9 cellular contexts compared by ENCODE assay signal in genomic region chr15:89091667-89092220, GRCh38. TPM values are rescaled to one million over a fixed set of nuclear protein-coding genes. Genes with fewer than 3 reads are reported as not detected.
DNase-seq lines count a peak whose midpoint lies in the region; ATAC-seq and TF ChIP-seq lines count a peak whose summit lies in the region.
"Had no signal": no experiment of that assay in that cellular context is flagged by ENCODE, and none has a peak within 500 bp of the region (broad histone marks: within the 10 kb centered on the region; RNA-seq: fewer than 3 reads in every experiment).

No MANE protein-coding gene starts in this region.

- intact Hi-C loops in esophagus muscularis mucosa (cut with DNase I), result no loop called here
- intact Hi-C loops in gastrocnemius medialis (cut with DNase I; ENCODE audit: low total_unique reads), result no loop called here

- TF ChIP-seq EP300 in esophagus muscularis mucosa (IDR thresholded peaks at IDR 0.05), result no peak

- DNase-seq in G401 (ENCODE audit: low spot score), result peak; percentile 65
- peak; percentile 67 for DNase-seq in OCI-M1 (lab: John Stamatoyannopoulos, UW)
- DNase-seq in esophagus muscularis mucosa (ENCODE audit: extremely low spot score), result no peak
- no peak for DNase-seq in gastrocnemius medialis
- no peak for DNase-seq in NCI-H345 treated with DMSO at 0.1 percent for 48 hours (lab: John Stamatoyannopoulos, UW; ENCODE audit: unreplicated experiment)
- DNase-seq: kidney glomerular epithelial cell had no signal

- in situ Hi-C loops in G401 (cut with HindIII; ENCODE audit: low sequenced_read_pairs), result no loop called here
- in situ Hi-C loops in gastrocnemius medialis (cut with MboI; ENCODE audit: low sequenced_read_pairs in 4 of 4), result loop anchor here in 1 of 4 donors (10.0 kb wide), 1 partner anchor 177 kb away; the partner anchor contains the start of gene MFGE8

- TF ChIP-seq CTCF in esophagus muscularis mucosa (IDR thresholded peaks at IDR 0.05) (no peak), gastrocnemius medialis (IDR thresholded peaks at IDR 0.05 in 4 of 5, conservative IDR thresholded peaks at IDR 0.05 in 1 of 5) (no peak)

- H3K4me1 ChIP-seq in esophagus muscularis mucosa, result peaks cover 62 to 91% (median 88%) of the 10 kb centered on the region in 4 donors
- peaks cover 48 to 64% of the 10 kb centered on the region in 2 donors for H3K4me1 ChIP-seq in gastrocnemius medialis

- 92% methylated on average over 1 of the region's 1 CpG for WGBS in esophagus muscularis mucosa

- H3K27ac ChIP-seq in esophagus muscularis mucosa (replicated peaks in 1 of 4), result peak overlapping the region; percentile 91 to 96 (median 93)
- H3K27ac ChIP-seq in gastrocnemius medialis, result peak overlapping the region; percentile 93 to 99 (median 98)

- H3K4me3 ChIP-seq in esophagus muscularis mucosa (peak overlapping the region; percentile 36 to 90 (median 56)), gastrocnemius medialis (peak overlapping the region; percentile 34 to 94 (median 56))

- H3K9me3 ChIP-seq in esophagus muscularis mucosa (no peaks in the 10 kb centered on the region), gastrocnemius medialis (no peaks in the 10 kb centered on the region)

- no peak for ATAC-seq in gastrocnemius medialis
- no peak for ATAC-seq in HG02981 (IDR thresholded peaks at IDR 0.05; ENCODE audit: unreplicated experiment)
- no peak for ATAC-seq in GM21737 (IDR thresholded peaks at IDR 0.05; ENCODE audit: unreplicated experiment)
- no peak for ATAC-seq in HG03196 (IDR thresholded peaks at IDR 0.05; ENCODE audit: unreplicated experiment)

- H3K27me3 ChIP-seq in esophagus muscularis mucosa (no peaks in the 10 kb centered on the region), gastrocnemius medialis (no peaks in the 10 kb centered on the region)

- H3K36me3 ChIP-seq in esophagus muscularis mucosa (peaks cover 0 to 3% (median 0%) of the 10 kb centered on the region in 4 donors), gastrocnemius medialis (peaks cover 0 to 10% of the 10 kb centered on the region in 2 donors)

- no peak for TF ChIP-seq POLR2A in esophagus muscularis mucosa (IDR thresholded peaks at IDR 0.05; ENCODE audit: low read depth)
- TF ChIP-seq POLR2A in gastrocnemius medialis (IDR thresholded peaks at IDR 0.05), result no peak

RNA-seq across cellular contexts. Expression of gene ABHD2, which starts 3.5 kb away (rescaled TPM):
- 11.0 and 12.4 TPM in 2 replicates for total RNA-seq in G401 (2014; rRNA removed; shearing (Covaris generic))
- total RNA-seq in esophagus muscularis mucosa (10 to 100 TPM; 49.8 to 82.3 (median 72.1) TPM), gastrocnemius medialis (100 to 1,000 TPM in 1 of 4 donors, 10 to 100 TPM in 3; 19.3 to 150 (median 64.5) TPM)

Comparison
In these comparisons a context has a peak if more than half of its experiments do, and no peak if none do; other contexts are left out.
1. DNase-seq: peak in G401 (single experiment) and OCI-M1 (single experiment); none in esophagus muscularis mucosa (single experiment), gastrocnemius medialis (0 of 2) and NCI-H345 treated with DMSO at 0.1 percent for 48 hours (single experiment).